In the genomic region with DNA sequence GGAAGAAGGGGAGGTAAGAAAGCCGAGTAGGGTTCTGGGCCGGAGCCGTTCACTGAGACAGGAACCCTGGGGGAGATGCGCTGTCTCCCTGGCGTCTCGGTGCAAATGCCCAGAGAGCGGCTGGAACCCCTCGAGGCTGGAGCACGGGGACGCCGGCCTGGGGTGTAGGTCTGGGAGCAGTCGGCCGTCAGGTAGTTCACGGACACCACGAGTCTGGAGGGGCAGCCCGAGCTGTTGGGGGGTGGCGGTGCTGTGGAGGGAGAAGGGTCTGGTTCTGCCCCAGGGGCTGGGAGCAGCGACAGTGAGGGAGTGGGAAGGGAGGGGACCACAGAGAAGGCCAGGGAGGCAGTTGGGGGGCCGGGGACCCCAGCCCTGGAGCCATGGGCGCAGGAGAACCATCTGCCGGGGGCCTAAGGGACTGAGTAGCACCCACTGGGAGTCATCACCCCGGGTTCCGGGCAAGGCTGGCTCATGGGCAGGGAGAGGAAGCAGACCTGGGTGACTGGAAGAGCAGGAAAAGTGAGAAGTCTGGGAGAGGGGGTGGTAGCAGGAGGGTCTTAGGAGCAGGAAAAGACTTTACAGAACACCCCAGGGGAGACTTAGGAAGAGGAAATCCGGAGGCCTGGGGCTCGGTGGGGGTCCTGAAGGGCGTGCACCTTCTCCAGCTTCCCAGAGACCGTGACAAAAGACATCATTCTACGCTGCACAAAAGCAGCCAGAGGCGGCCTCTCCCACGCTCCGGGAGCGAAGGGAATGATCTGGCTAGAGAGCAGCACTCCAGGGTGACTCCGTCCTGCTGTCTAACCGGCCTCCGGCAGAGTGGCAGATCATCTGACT, we compare ENCODE assay signal across 15 cellular contexts.
DNase-seq lines count a peak whose midpoint lies in the region; ATAC-seq and TF ChIP-seq lines count a peak whose summit lies in the region.
"Had no signal": no experiment of that assay in that cellular context is flagged by ENCODE, and none has a peak within 500 bp of the region (broad histone marks: within the 10 kb centered on the region; RNA-seq: fewer than 3 reads in every experiment).

No MANE protein-coding gene starts in this region.

- H3K27me3 Mint-ChIP-seq in naive thymus-derived CD4-positive, alpha-beta T cell = peaks cover 37 to 74% (median 61%) of the 10 kb centered on the region in 5 donors
- H3K27me3 Mint-ChIP-seq in type B pancreatic cell = peaks cover 76% of the 10 kb centered on the region

- H3K4me1 Mint-ChIP-seq in naive thymus-derived CD4-positive, alpha-beta T cell = no peaks in the 10 kb centered on the region
- H3K4me1 Mint-ChIP-seq in type B pancreatic cell (ENCODE audit: unreplicated experiment) = peaks cover 11% of the 10 kb centered on the region
- H3K4me1 Mint-ChIP-seq: stimulated activated effector memory CD8-positive, alpha-beta T cell treated with anti-CD3 and anti-CD28 coated beads, Interleukin-12 subunit alpha, Interleukin-12 subunit beta, amount 100 ng/mL, for 72 hours had no signal

- H3K4me3 ChIP-seq in cardiac muscle cell = peak overlapping the region; percentile 31
- H3K4me3 ChIP-seq in esophagus squamous epithelium = peak overlapping the region in 3 of 4 donors; percentile 13 to 50 (median 25)
- H3K4me3 ChIP-seq in naive thymus-derived CD4-positive, alpha-beta T cell (ENCODE audit: low read length) = no peak overlapping the region
- no peak overlapping the region for H3K4me3 ChIP-seq in uterus
- H3K4me3 ChIP-seq: HAP-1 had no signal

- H3K4me3 Mint-ChIP-seq in naive thymus-derived CD4-positive, alpha-beta T cell = no peak overlapping the region
- H3K4me3 Mint-ChIP-seq in type B pancreatic cell = peak overlapping the region; percentile 85
- H3K4me3 Mint-ChIP-seq: activated naive CD8-positive, alpha-beta T cell; stimulated activated effector memory CD8-positive, alpha-beta T cell treated with anti-CD3 and anti-CD28 coated beads, Interleukin-12 subunit alpha, Interleukin-12 subunit beta, amount 100 ng/mL, for 72 hours had no signal

- TF ChIP-seq CTCF in cardiac muscle cell (IDR thresholded peaks at IDR 0.05; ENCODE audit: low read depth, low read length) (no peak), esophagus squamous epithelium (IDR thresholded peaks at IDR 0.05) (no peak), type B pancreatic cell (conservative IDR thresholded peaks at IDR 0.05) (no peak), uterus (IDR thresholded peaks at IDR 0.05) (no peak)

- peaks cover 0 to 9% (median 0%) of the 10 kb centered on the region in 5 donors for H3K36me3 Mint-ChIP-seq in naive thymus-derived CD4-positive, alpha-beta T cell
- no peaks in the 10 kb centered on the region for H3K36me3 Mint-ChIP-seq in type B pancreatic cell
- H3K36me3 Mint-ChIP-seq: activated naive CD8-positive, alpha-beta T cell; stimulated activated effector memory CD8-positive, alpha-beta T cell treated with anti-CD3 and anti-CD28 coated beads, Interleukin-12 subunit alpha, Interleukin-12 subunit beta, amount 100 ng/mL, for 72 hours had no signal

- H3K27ac ChIP-seq in cardiac muscle cell (no peak overlapping the region), esophagus squamous epithelium (no peak overlapping the region), uterus (no peak overlapping the region)
- no peak overlapping the region for H3K27ac ChIP-seq in naive thymus-derived CD4-positive, alpha-beta T cell (ENCODE audit: low read depth, low read length)
- H3K27ac ChIP-seq: foreskin keratinocyte had no signal

- ATAC-seq in left ventricle myocardium superior = no peak
- peak; percentile 8 for ATAC-seq in naive thymus-derived CD4-positive, alpha-beta T cell
- ATAC-seq: foreskin keratinocyte; stimulated activated effector memory CD8-positive, alpha-beta T cell treated with anti-CD3 and anti-CD28 coated beads, Interleukin-12 subunit alpha, Interleukin-12 subunit beta, amount 100 ng/mL, for 72 hours had no signal

- H3K27me3 ChIP-seq in cardiac muscle cell (peaks cover 77% of the 10 kb centered on the region), esophagus squamous epithelium (peaks cover 0 to 58% (median 8%) of the 10 kb centered on the region in 4 donors), uterus (peaks cover 0 to 26% of the 10 kb centered on the region in 2 donors)
- H3K27me3 ChIP-seq in naive thymus-derived CD4-positive, alpha-beta T cell (ENCODE audit: control insufficient read depth in 2 of 2, insufficient read depth in 2 of 2, low read length in 2 of 2) = peaks cover 0 to 2% of the 10 kb centered on the region in 2 donors

- POLR2A ChIA-PET in naive thymus-derived CD4-positive, alpha-beta T cell (lab: Charles Lee) = no interaction called here

- 14 to 18% methylated on average over 20 to 24 of the region's 35 CpGs for WGBS in esophagus squamous epithelium, 2 donors

- intact Hi-C loops in left ventricle myocardium superior (cut with micrococcal nuclease) = no loop called here
- intact Hi-C loops in esophagus squamous epithelium (cut with DNase I) = no loop called here
- intact Hi-C loops in naive thymus-derived CD4-positive, alpha-beta T cell (cut with micrococcal nuclease) = no loop called here
- intact Hi-C loops in uterus (cut with DNase I; ENCODE audit: low total_unique reads) = no loop called here

- no peak overlapping the region for H3K27ac Mint-ChIP-seq in naive thymus-derived CD4-positive, alpha-beta T cell
- H3K27ac Mint-ChIP-seq in type B pancreatic cell = peak overlapping the region; percentile 73
- H3K27ac Mint-ChIP-seq: activated naive CD8-positive, alpha-beta T cell; stimulated activated effector memory CD8-positive, alpha-beta T cell treated with anti-CD3 and anti-CD28 coated beads, Interleukin-12 subunit alpha, Interleukin-12 subunit beta, amount 100 ng/mL, for 72 hours had no signal

- no peaks in the 10 kb centered on the region for H3K9me3 ChIP-seq in cardiac muscle cell (ENCODE audit: low read depth)
- H3K9me3 ChIP-seq in esophagus squamous epithelium = no peaks in the 10 kb centered on the region
- no peaks in the 10 kb centered on the region for H3K9me3 ChIP-seq in naive thymus-derived CD4-positive, alpha-beta T cell (ENCODE audit: control insufficient read depth in 2 of 3, low read length in 3 of 3)
- H3K9me3 ChIP-seq in uterus = no peaks in the 10 kb centered on the region
- H3K9me3 ChIP-seq: HAP-1 had no signal

- H3K36me3 ChIP-seq in cardiac muscle cell (no peaks in the 10 kb centered on the region), esophagus squamous epithelium (no peaks in the 10 kb centered on the region), uterus (no peaks in the 10 kb centered on the region)
- H3K36me3 ChIP-seq in naive thymus-derived CD4-positive, alpha-beta T cell (ENCODE audit: control insufficient read depth in 2 of 3, insufficient read depth in 3 of 3, low read length in 3 of 3) = no peaks in the 10 kb centered on the region
- H3K36me3 ChIP-seq: HAP-1 had no signal

- CTCF ChIA-PET in naive thymus-derived CD4-positive, alpha-beta T cell (lab: Charles Lee) = no interaction called here

- peaks cover 2 to 24% (median 5%) of the 10 kb centered on the region in 11 donors for H3K9me3 Mint-ChIP-seq in naive thymus-derived CD4-positive, alpha-beta T cell
- H3K9me3 Mint-ChIP-seq in type B pancreatic cell = no peaks in the 10 kb centered on the region

- peak in 1 of 2 donors; percentile 32 for DNase-seq in cardiac muscle cell (ENCODE audit: low read depth in 1 of 2, low spot score in 1 of 2)
- no peak for DNase-seq in left ventricle myocardium superior
- DNase-seq in esophagus squamous epithelium (lab: John Stamatoyannopoulos, UW) = no peak
- DNase-seq in naive thymus-derived CD4-positive, alpha-beta T cell = no peak
- peak; percentile 64 for DNase-seq in type B pancreatic cell (ENCODE audit: extremely low spot score, unreplicated experiment)
- no peak for DNase-seq in KG1 (lab: John Stamatoyannopoulos, UW)
- no peak for DNase-seq in NOMO-1 treated with dmso at 0.1 percent for 144 hours (lab: John Stamatoyannopoulos, UW; ENCODE audit: unreplicated experiment)
- DNase-seq in uterus = no peak
- DNase-seq: dermis blood vessel endothelial cell, DMS 273 treated with DMSO at 0.1 percent for 48 hours, foreskin keratinocyte, NCI-H524 treated with DMSO at 0.1 percent for 48 hours had no signal

- H3K4me1 ChIP-seq in cardiac muscle cell (ENCODE audit: low read depth) = peaks cover 6% of the 10 kb centered on the region
- peaks cover 0 to 9% (median 3%) of the 10 kb centered on the region in 3 donors for H3K4me1 ChIP-seq in esophagus squamous epithelium
- H3K4me1 ChIP-seq in naive thymus-derived CD4-positive, alpha-beta T cell (ENCODE audit: control insufficient read depth in 2 of 2, insufficient read depth in 2 of 2, low read length in 2 of 2) = no peaks in the 10 kb centered on the region
- H3K4me1 ChIP-seq in uterus = no peaks in the 10 kb centered on the region
- H3K4me1 ChIP-seq: foreskin keratinocyte, HAP-1 had no signal

- TF ChIP-seq POLR2A in esophagus squamous epithelium (IDR thresholded peaks at IDR 0.05) (no peak), uterus (IDR thresholded peaks at IDR 0.05) (no peak)

Comparison
In these comparisons a context has a peak if more than half of its experiments do, and no peak if none do; other contexts are left out.
1. H3K4me3 ChIP-seq: peak in cardiac muscle cell (single experiment) and esophagus squamous epithelium (3 of 4); none in naive thymus-derived CD4-positive, alpha-beta T cell (single experiment) and uterus (0 of 2).